In the genomic region with DNA sequence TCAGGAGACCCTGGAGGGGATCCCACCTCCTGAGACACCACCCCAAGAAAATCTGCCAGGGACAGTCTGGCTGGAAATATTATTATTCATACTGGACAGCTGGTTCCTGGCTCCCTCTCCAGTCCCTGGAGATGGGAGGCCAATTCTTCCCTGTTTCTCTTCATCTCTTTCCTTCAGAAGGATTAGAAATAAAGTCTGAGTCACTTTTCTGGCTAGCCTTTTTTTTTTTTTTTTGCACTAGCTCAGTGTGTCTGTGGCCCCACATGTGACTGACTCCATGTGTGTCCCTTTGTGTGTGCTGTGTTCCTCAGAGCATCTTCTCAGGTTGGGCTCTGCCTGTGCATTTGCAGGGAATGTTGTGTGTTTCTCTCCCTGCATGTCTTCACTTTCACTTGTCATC, we compare ENCODE assay signal across 23 cellular contexts. TPM values are rescaled to one million over a fixed set of nuclear protein-coding genes. Genes with fewer than 3 reads are reported as not detected.
DNase-seq lines count a peak whose midpoint lies in the region; ATAC-seq, FAIRE-seq and TF ChIP-seq lines count a peak whose summit lies in the region.
"Had no signal": no experiment of that assay in that cellular context is flagged by ENCODE, and none has a peak within 500 bp of the region (broad histone marks: within the 10 kb centered on the region; RNA-seq: fewer than 3 reads in every experiment).

No MANE protein-coding gene starts in this region.

- no peaks in the 10 kb centered on the region for H3K9me2 ChIP-seq in hepatocyte (replicated peaks; ENCODE audit: insufficient read depth)

- H3K9me3 ChIP-seq in right atrium auricular region (no peaks in the 10 kb centered on the region), astrocyte (ENCODE audit: insufficient read depth, low read depth, low read length) (no peaks in the 10 kb centered on the region), neural progenitor cell (ENCODE audit: low read depth) (no peaks in the 10 kb centered on the region), hepatocyte (ENCODE audit: low read depth) (no peaks in the 10 kb centered on the region)
- H3K9me3 ChIP-seq: SJSA1 had no signal

- H2AFZ ChIP-seq in astrocyte (ENCODE audit: low read depth, low read length) (no peak overlapping the region), neural progenitor cell (replicated peaks) (no peak overlapping the region), hepatocyte (no peak overlapping the region)

- ATAC-seq in left ventricle myocardium superior (peak; percentile 40), HG03378 (IDR thresholded peaks at IDR 0.05; ENCODE audit: unreplicated experiment) (no peak)
- no peak for ATAC-seq in activated T-cell treated with anti-CD3 and anti-CD28 coated beads, Interleukin-2, amount 50 U/mL, for 4 hours
- ATAC-seq: HepG2, K562 had no signal

- intact Hi-C loops in left ventricle myocardium superior (cut with micrococcal nuclease), result no loop called here

- H3K36me3 Mint-ChIP-seq in astrocyte (ENCODE audit: low read depth, unreplicated experiment) (no peaks in the 10 kb centered on the region), neural progenitor cell (peaks cover 2% of the 10 kb centered on the region)
- H3K36me3 Mint-ChIP-seq in activated T-cell treated with anti-CD3 and anti-CD28 coated beads, Interleukin-2, amount 50 U/mL, for 4 hours (ENCODE audit: insufficient read depth), result no peaks in the 10 kb centered on the region
- H3K36me3 Mint-ChIP-seq: CD8-positive, alpha-beta memory T cell had no signal

- H3K9ac ChIP-seq in astrocyte (ENCODE audit: low read length) (no peak overlapping the region), neural progenitor cell (no peak overlapping the region)

- H3K27me3 ChIP-seq in right atrium auricular region (peaks cover 0 to 3% of the 10 kb centered on the region in 2 donors), astrocyte (ENCODE audit: insufficient read depth, low read length) (peaks cover 3% of the 10 kb centered on the region), neural progenitor cell (peaks cover 66% of the 10 kb centered on the region), hepatocyte (peaks cover 61% of the 10 kb centered on the region)

- peak; percentile 82 for FAIRE-seq in astrocyte (lab: Jason Lieb, UNC)
- FAIRE-seq: H54, HepG2, K562, RCC 7860 had no signal

- TF ChIP-seq CTCF in right atrium auricular region (IDR thresholded peaks at IDR 0.05) (no peak), astrocyte (IDR thresholded peaks at IDR 0.05; ENCODE audit: insufficient read depth, low read depth, low read length) (no peak), neural progenitor cell (IDR thresholded peaks at IDR 0.05) (no peak), hepatocyte (IDR thresholded peaks at IDR 0.05; ENCODE audit: poor library complexity) (no peak)

- H3K9me3 Mint-ChIP-seq in astrocyte (ENCODE audit: unreplicated experiment), result no peaks in the 10 kb centered on the region
- peaks cover 3% of the 10 kb centered on the region for H3K9me3 Mint-ChIP-seq in neural progenitor cell
- no peaks in the 10 kb centered on the region for H3K9me3 Mint-ChIP-seq in activated T-cell treated with anti-CD3 and anti-CD28 coated beads, Interleukin-2, amount 50 U/mL, for 4 hours
- H3K9me3 Mint-ChIP-seq: CD8-positive, alpha-beta memory T cell; HFFc6 had no signal

- H3K4me3 ChIP-seq in right atrium auricular region (no peak overlapping the region), astrocyte (ENCODE audit: insufficient read depth, low read depth, low read length) (no peak overlapping the region), neural progenitor cell (no peak overlapping the region), hepatocyte (no peak overlapping the region)
- H3K4me3 ChIP-seq: K562, SJSA1 had no signal

- H3K4me1 ChIP-seq in right atrium auricular region, result no peaks in the 10 kb centered on the region
- H3K4me1 ChIP-seq in astrocyte (ENCODE audit: insufficient read depth, low read length), result no peaks in the 10 kb centered on the region
- H3K4me1 ChIP-seq in neural progenitor cell, result peaks cover 4% of the 10 kb centered on the region
- no peaks in the 10 kb centered on the region for H3K4me1 ChIP-seq in hepatocyte (ENCODE audit: insufficient read depth)
- H3K4me1 ChIP-seq: SJSA1 had no signal

- H3K27me3 Mint-ChIP-seq in astrocyte (ENCODE audit: low read depth, unreplicated experiment) (peaks cover 19% of the 10 kb centered on the region), neural progenitor cell (ENCODE audit: insufficient read depth, low read depth) (peaks cover 14% of the 10 kb centered on the region)
- H3K27me3 Mint-ChIP-seq in activated T-cell treated with anti-CD3 and anti-CD28 coated beads, Interleukin-2, amount 50 U/mL, for 4 hours (ENCODE audit: low read depth), result peaks cover 28% of the 10 kb centered on the region

- H3K4me3 Mint-ChIP-seq in astrocyte (ENCODE audit: unreplicated experiment), result no peak overlapping the region
- H3K4me3 Mint-ChIP-seq in neural progenitor cell, result peak overlapping the region; percentile 94
- H3K4me3 Mint-ChIP-seq in activated T-cell treated with anti-CD3 and anti-CD28 coated beads, Interleukin-2, amount 50 U/mL, for 4 hours, result no peak overlapping the region
- H3K4me3 Mint-ChIP-seq: HFFc6 had no signal

- H3K4me1 Mint-ChIP-seq in astrocyte (ENCODE audit: low read depth, unreplicated experiment) (peaks cover 5% of the 10 kb centered on the region), neural progenitor cell (peaks cover 37% of the 10 kb centered on the region)
- peaks cover 15% of the 10 kb centered on the region for H3K4me1 Mint-ChIP-seq in activated T-cell treated with anti-CD3 and anti-CD28 coated beads, Interleukin-2, amount 50 U/mL, for 4 hours (ENCODE audit: low read depth)

- no peak overlapping the region for H3K4me2 ChIP-seq in astrocyte (ENCODE audit: low read length)
- no peak overlapping the region for H3K4me2 ChIP-seq in neural progenitor cell
- H3K4me2 ChIP-seq in hepatocyte, result no peak overlapping the region

- no peak for DNase-seq in left ventricle myocardium superior
- no peak for DNase-seq in right atrium auricular region (ENCODE audit: low spot score)
- no peak for DNase-seq in astrocyte (ENCODE audit: low read depth)
- DNase-seq in neural progenitor cell (ENCODE audit: low spot score), result no peak
- no peak for DNase-seq in hepatocyte (ENCODE audit: low spot score)
- no peak for DNase-seq in activated gamma-delta T cell treated with Interleukin-2 at 50 U/mL for 16 hours
- DNase-seq in activated T-cell treated with anti-CD3 and anti-CD28 coated beads, Interleukin-2, amount 50 U/mL, for 4 hours, result no peak
- DNase-seq: Calu3; CD8-positive, alpha-beta memory T cell; DMS79; HFFc6; NCI-H1105 treated with DMSO at 0.1 percent for 48 hours; NCI-H2081; NCI-H2171 treated with DMSO at 0.1 percent for 48 hours; NCI-H524 treated with DMSO at 0.1 percent for 48 hours; NCI-H82 had no signal

- H3K79me2 ChIP-seq in astrocyte (ENCODE audit: insufficient read depth, low read length) (no peaks in the 10 kb centered on the region), neural progenitor cell (ENCODE audit: low read depth) (no peaks in the 10 kb centered on the region), hepatocyte (no peaks in the 10 kb centered on the region)

- H4K20me1 ChIP-seq in astrocyte (ENCODE audit: insufficient read depth, low read length) (no peaks in the 10 kb centered on the region), neural progenitor cell (ENCODE audit: low read depth) (no peaks in the 10 kb centered on the region), hepatocyte (ENCODE audit: insufficient read depth, poor library complexity, severe bottlenecking) (no peaks in the 10 kb centered on the region)

- no peak overlapping the region for H3K27ac Mint-ChIP-seq in astrocyte (ENCODE audit: unreplicated experiment)
- no peak overlapping the region for H3K27ac Mint-ChIP-seq in neural progenitor cell
- H3K27ac Mint-ChIP-seq: HFFc6 had no signal

- H3K27ac ChIP-seq in right atrium auricular region, result no peak overlapping the region
- H3K27ac ChIP-seq in astrocyte (ENCODE audit: low read depth, low read length), result no peak overlapping the region
- H3K27ac ChIP-seq in neural progenitor cell, result no peak overlapping the region
- no peak overlapping the region for H3K27ac ChIP-seq in hepatocyte
- H3K27ac ChIP-seq: HL-60, SJSA1 had no signal

- H3F3A ChIP-seq in neural progenitor cell (ENCODE audit: low read depth), result no peaks in the 10 kb centered on the region

- H3K36me3 ChIP-seq in right atrium auricular region, result no peaks in the 10 kb centered on the region
- no peaks in the 10 kb centered on the region for H3K36me3 ChIP-seq in astrocyte (ENCODE audit: insufficient read depth, low read length)
- H3K36me3 ChIP-seq in neural progenitor cell, result no peaks in the 10 kb centered on the region
- H3K36me3 ChIP-seq in hepatocyte (replicated peaks; ENCODE audit: insufficient read depth, low read depth), result no peaks in the 10 kb centered on the region
- H3K36me3 ChIP-seq: SJSA1 had no signal

RNA-seq across cellular contexts. Expression of a gene that starts 1.8 kb away (rescaled TPM):
- total RNA-seq in left ventricle myocardium superior (not detected), right atrium auricular region (under 1 TPM in 1 of 2 donors, not detected in 1; 0.12 TPM), astrocyte (2.3 and 2.8 TPM in 2 replicates), neural progenitor cell (ENCODE audit: low replicate concordance) (0.04 and 0.28 TPM in 2 replicates), hepatocyte (0.04 and 0.17 TPM in 2 replicates)
- 0.06 TPM in 1 of 2 replicates, not detected in the other for polyA plus RNA-seq in hepatocyte
- not detected for total RNA-seq in activated T-cell treated with anti-CD3 and anti-CD28 coated beads, Interleukin-2, amount 50 U/mL, for 4 hours
- total RNA-seq: HepG2, K562, SJSA1 had no signal
- polyA plus RNA-seq: HepG2, K562 had no signal
